9 cellular contexts compared by ENCODE assay signal in genomic region chr19:23395041-23395721, GRCh38.
DNase-seq lines count a peak whose midpoint lies in the region; ATAC-seq and FAIRE-seq lines count a peak whose summit lies in the region.
"Had no signal": no experiment of that assay in that cellular context is flagged by ENCODE, and none has a peak within 500 bp of the region (broad histone marks: within the 10 kb centered on the region; RNA-seq: fewer than 3 reads in every experiment).

ZNF91 (minus strand) TSS chr19:23395471; CDS start chr19:23395354, 117 bp downstream.

- peak within 1 kb of the TSS; percentile 95 for H3K27ac ChIP-seq in layer of hippocampus (ENCODE audit: low read depth, low read length)
- H3K27ac ChIP-seq: KMS-11 had no signal

- FAIRE-seq in colon (lab: Jason Lieb, UNC), result peak; percentile 94

- in situ Hi-C loops in ACHN (cut with HindIII; ENCODE audit: low pct_ligation_motif_present, low pct_unique_long_range_greater_than_20kb, low sequenced_read_pairs), result no loop called here

- DNase-seq in ACHN (peak; percentile 93), NCI-H226 (peak; percentile 96)
- DNase-seq in activated CD4-positive, alpha-beta T cell treated with anti-CD3 and anti-CD28 coated beads for 48 hours, result peak; percentile 94
- DNase-seq in stimulated activated CD4-positive, alpha-beta T cell treated with anti-CD3 and anti-CD28 coated beads, Interleukin-1b, Interleukin-23, amount 100 ng/mL, for 4 hours (ENCODE audit: low read depth in 2 of 2), result peak; percentile 78 to 83

- peak; percentile 96 for ATAC-seq in GM18867 (IDR thresholded peaks at IDR 0.05; ENCODE audit: unreplicated experiment)
- peak; percentile 97 for ATAC-seq in HG03103 (IDR thresholded peaks at IDR 0.05; ENCODE audit: low read depth, unreplicated experiment)

- H3K27me3 ChIP-seq in layer of hippocampus (ENCODE audit: control insufficient read depth, insufficient read depth, low read length), result no peaks in the 10 kb centered on the region

Comparison
In these comparisons a context has a peak if more than half of its experiments do, and no peak if none do; other contexts are left out.
1. Peak in every context shown above with its lines: DNase-seq, ATAC-seq and H3K27ac ChIP-seq.